Comparison of ENCODE assay signal across 8 cellular contexts in the genomic region with DNA sequence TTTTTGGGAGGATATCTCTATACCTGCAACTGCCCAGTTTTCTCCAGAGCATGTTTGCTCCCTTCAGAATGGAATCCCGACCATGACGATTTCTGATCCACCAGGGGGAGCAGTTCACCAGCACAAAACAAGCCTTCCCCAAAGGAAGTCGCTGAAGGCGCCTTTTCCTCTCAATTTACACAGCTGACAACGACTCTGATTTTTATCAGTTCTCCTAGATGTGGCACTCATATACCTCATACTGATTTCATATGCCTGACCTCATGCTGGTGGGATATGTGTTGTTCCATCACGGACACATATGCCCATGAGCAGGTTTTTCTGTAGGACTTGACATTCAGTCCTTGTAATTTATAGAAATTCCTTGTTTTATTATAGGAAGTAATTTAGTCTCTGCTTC.
DNase-seq lines count a peak whose midpoint lies in the region; ATAC-seq, FAIRE-seq and TF ChIP-seq lines count a peak whose summit lies in the region.
"Had no signal": no experiment of that assay in that cellular context is flagged by ENCODE, and none has a peak within 500 bp of the region (broad histone marks: within the 10 kb centered on the region; RNA-seq: fewer than 3 reads in every experiment).

No MANE protein-coding gene starts in this region.

- H2BK20ac ChIP-seq in H1 (ENCODE audit: low read length) = no peak overlapping the region

- TF ChIP-seq POLR2A in GM12891 (IDR thresholded peaks at IDR 0.05; ENCODE audit: low read depth, low read length) = no peak
- no peak for TF ChIP-seq POLR2A in H1 (IDR thresholded peaks at IDR 0.05; ENCODE audit: control extremely low read depth in 1 of 2, low read depth in 2 of 2, low read length in 2 of 2)

- DNase-seq in GM12891 (ENCODE audit: insufficient read length, low spot score) = peak; percentile 5
- peak; percentile 30 for DNase-seq in NCI-H524 treated with DMSO at 0.1 percent for 48 hours (lab: John Stamatoyannopoulos, UW)
- peak; percentile 53 for DNase-seq in activated CD4-positive, alpha-beta memory T cell treated with anti-CD3 and anti-CD28 coated beads for 36 hours
- DNase-seq in H1 (ENCODE audit: low read depth in 1 of 2, low spot score in 2 of 2) = peak; percentile 7 to 61
- peak; percentile 58 for DNase-seq in stimulated activated CD8-positive, alpha-beta memory T cell treated with anti-CD3 and anti-CD28 coated beads, Interleukin-4, amount 100 ng/mL, for 48 hours
- DNase-seq: naive B cell had no signal

- no peak overlapping the region for H2BK12ac ChIP-seq in H1 (ENCODE audit: low read depth, low read length)

- no peak overlapping the region for H2BK5ac ChIP-seq in H1 (ENCODE audit: low read depth, low read length)

- ATAC-seq in HG03066 (IDR thresholded peaks at IDR 0.05; ENCODE audit: low read depth, unreplicated experiment) = peak; percentile 83

- no peak overlapping the region for H4K5ac ChIP-seq in H1 (ENCODE audit: insufficient read length, low read depth, low read length)

- WGBS in H1 (ENCODE audit: extremely low coverage in 1 of 2, insufficient coverage in 1 of 2, insufficient read length in 1 of 2, insufficient replicate concordance in 2 of 2, low coverage in 1 of 2, low lambda C conversion rate in 2 of 2, missing lambda C conversion rate in 1 of 2), 2 experiments = 16% methylated on average over 6 of the region's 6 CpGs; no CpG with 5 or more reads in 1 of the 2 experiments
- 0% methylated on average over 4 to 5 of the region's 6 CpGs for WGBS in mesodermal cell (ENCODE audit: insufficient coverage in 2 of 2), 2 experiments

- H2AK5ac ChIP-seq in H1 (ENCODE audit: low read depth, low read length) = no peak overlapping the region

- H2AFZ ChIP-seq in H1 (ENCODE audit: low read length) = no peak overlapping the region

- H3K9me3 ChIP-seq in H1 (ENCODE audit: insufficient read depth in 2 of 2, low read depth in 1 of 2, low read length in 1 of 2) (no peaks in the 10 kb centered on the region), mesodermal cell (ENCODE audit: control insufficient read depth, low read length) (no peaks in the 10 kb centered on the region)

- no peak for TF ChIP-seq EP300 in H1 (IDR thresholded peaks at IDR 0.05; ENCODE audit: borderline replicate concordance in 1 of 2, low read depth in 2 of 2, low read length in 2 of 2)

- POLR2A ChIA-PET in activated CD4-positive, alpha-beta memory T cell treated with anti-CD3 and anti-CD28 coated beads for 36 hours (lab: Charles Lee) = no interaction called here
- POLR2A ChIA-PET in H1 (lab: Charles Lee; ENCODE audit: partially characterized antibody) = no interaction called here

- CTCF ChIA-PET in activated CD4-positive, alpha-beta memory T cell treated with anti-CD3 and anti-CD28 coated beads for 36 hours (lab: Charles Lee) = interaction anchor here (0.7 to 1.7 kb wide), 7 partner anchors 8 to 1979 kb away, joined by 3 to 7 read pairs (median 3); no protein-coding TSS in a partner anchor
- CTCF ChIA-PET in H1 (lab: Charles Lee; ENCODE audit: partially characterized antibody) = interaction anchor here (0.7 to 5.4 kb wide), 39 partner anchors 8 to 1100 kb away, joined by 3 to 29 read pairs (median 4); no protein-coding TSS in a partner anchor

- no peak overlapping the region for H3K23ac ChIP-seq in H1 (ENCODE audit: insufficient read length)

- H3K4me1 Mint-ChIP-seq in activated CD4-positive, alpha-beta memory T cell treated with anti-CD3 and anti-CD28 coated beads for 36 hours (ENCODE audit: low read depth) = no peaks in the 10 kb centered on the region
- H3K4me1 Mint-ChIP-seq: naive B cell had no signal

- no peak overlapping the region for H3K18ac ChIP-seq in H1 (ENCODE audit: extremely low read depth, low read length)

- H3K4me2 ChIP-seq in H1 (ENCODE audit: insufficient read depth in 1 of 2, low read depth in 2 of 2, low read length in 2 of 2) = no peak overlapping the region

- H3K9ac ChIP-seq in H1 (replicated peaks in 1 of 4; ENCODE audit: extremely low read depth in 1 of 4, low read depth in 3 of 4, low read length in 3 of 4) = no peak overlapping the region

- H3K14ac ChIP-seq in H1 (ENCODE audit: insufficient read length) = no peak overlapping the region

- peaks cover 0 to 1% (median 0%) of the 10 kb centered on the region in 4 experiments; a peak in 1 of 7 replicates for H3K27me3 ChIP-seq in H1 (replicated peaks in 1 of 4; ENCODE audit: control insufficient read depth in 3 of 4, extremely low read depth in 1 of 4, insufficient read depth in 3 of 4, low read length in 3 of 4)

- H3K27ac ChIP-seq in H1 (ENCODE audit: low read depth, low read length) (no peak overlapping the region), mesodermal cell (ENCODE audit: low read depth, low read length, severe bottlenecking) (peak overlapping the region; percentile 17)

- H3K56ac ChIP-seq in H1 (replicated peaks; ENCODE audit: insufficient read length, low read depth, low read length) = no peak overlapping the region

- H3K4me3 ChIP-seq in H1 (ENCODE audit: extremely low read depth in 1 of 4, insufficient read depth in 2 of 4, low read depth in 3 of 4, low read length in 4 of 4) (no peak overlapping the region), mesodermal cell (ENCODE audit: extremely low read depth, insufficient read depth, low read length, poor library complexity, severe bottlenecking) (no peak overlapping the region)

- intact Hi-C loops in activated CD4-positive, alpha-beta memory T cell treated with anti-CD3 and anti-CD28 coated beads for 36 hours (cut with micrococcal nuclease) = loop anchor here (1.0 to 10.0 kb wide), 2 partner anchors 33 to 1085 kb away; no protein-coding TSS in a partner anchor

- H2BK120ac ChIP-seq in H1 (replicated peaks; ENCODE audit: low read depth, low read length) = no peak overlapping the region

- H3K23me2 ChIP-seq in H1 (ENCODE audit: low read depth, low read length) = no peaks in the 10 kb centered on the region

- H3K79me1 ChIP-seq in H1 (ENCODE audit: low read depth, low read length) = no peaks in the 10 kb centered on the region

- no peak overlapping the region for H2BK15ac ChIP-seq in H1 (ENCODE audit: low read length)

- peak; percentile 59 to 77 (median 74) for TF ChIP-seq CTCF in H1 (IDR thresholded peaks at IDR 0.05; ENCODE audit: control extremely low read depth in 1 of 3, insufficient read depth in 1 of 3, low read depth in 1 of 3, low read length in 3 of 3)

- H3K27me3 Mint-ChIP-seq in activated CD4-positive, alpha-beta memory T cell treated with anti-CD3 and anti-CD28 coated beads for 36 hours = peaks cover 11% of the 10 kb centered on the region

- no peaks in the 10 kb centered on the region for H3K36me3 Mint-ChIP-seq in activated CD4-positive, alpha-beta memory T cell treated with anti-CD3 and anti-CD28 coated beads for 36 hours
- H3K36me3 Mint-ChIP-seq: naive B cell had no signal

- H4K91ac ChIP-seq in H1 (replicated peaks; ENCODE audit: insufficient read length, low read length) = no peak overlapping the region

- H3K4me1 ChIP-seq in H1 (replicated peaks in 1 of 4; ENCODE audit: control insufficient read depth in 3 of 4, insufficient read depth in 4 of 4, low read length in 3 of 4) = peaks cover 0 to 6% (median 0%) of the 10 kb centered on the region in 4 experiments; a peak in 2 of 7 replicates
- peaks cover 16% of the 10 kb centered on the region for H3K4me1 ChIP-seq in mesodermal cell (ENCODE audit: control insufficient read depth, insufficient read depth, low read length, poor library complexity, severe bottlenecking)

- no peak overlapping the region for H3K4me3 Mint-ChIP-seq in activated CD4-positive, alpha-beta memory T cell treated with anti-CD3 and anti-CD28 coated beads for 36 hours
- H3K4me3 Mint-ChIP-seq: naive B cell had no signal

- H4K8ac ChIP-seq in H1 (ENCODE audit: extremely low read depth, insufficient read depth, low read length) = no peak overlapping the region

- H3K79me2 ChIP-seq in H1 (ENCODE audit: control insufficient read depth in 1 of 2, insufficient read depth in 2 of 2, low read length in 2 of 2) = no peaks in the 10 kb centered on the region

- H4K20me1 ChIP-seq in H1 (replicated peaks in 1 of 2; ENCODE audit: control insufficient read depth in 1 of 2, insufficient read depth in 2 of 2, low read length in 2 of 2) = no peaks in the 10 kb centered on the region

- FAIRE-seq in GM12891 (lab: Jason Lieb, UNC) (peak; percentile 95), H1 (lab: Jason Lieb, UNC) (peak; percentile 98)

- peak; percentile 94 to 96 for TF ChIP-seq RAD21 in H1 (IDR thresholded peaks at IDR 0.05 in 1 of 2, conservative IDR thresholded peaks at IDR 0.05 in 1 of 2; ENCODE audit: low read depth in 2 of 2, low read length in 2 of 2)

- no peaks in the 10 kb centered on the region for H3K9me3 Mint-ChIP-seq in activated CD4-positive, alpha-beta memory T cell treated with anti-CD3 and anti-CD28 coated beads for 36 hours
- H3K9me3 Mint-ChIP-seq: naive B cell had no signal

- no peak overlapping the region for H3K27ac Mint-ChIP-seq in activated CD4-positive, alpha-beta memory T cell treated with anti-CD3 and anti-CD28 coated beads for 36 hours
- H3K27ac Mint-ChIP-seq: naive B cell had no signal

- H3K36me3 ChIP-seq in H1 (ENCODE audit: control insufficient read depth in 2 of 4, insufficient read depth in 4 of 4, low read length in 3 of 4) = no peaks in the 10 kb centered on the region
- no peaks in the 10 kb centered on the region for H3K36me3 ChIP-seq in mesodermal cell (ENCODE audit: control insufficient read depth, insufficient read depth, low read length)

- no peak overlapping the region for H3K4ac ChIP-seq in H1 (replicated peaks; ENCODE audit: insufficient read length, low read depth, low read length)

TF ChIP-seq in GM12891, 5 proteins besides CTCF, POLR2A, EP300 and RAD21:
- TF ChIP-seq SPI1 (IDR thresholded peaks at IDR 0.05; ENCODE audit: low read depth, low read length) (0 out of 2 replicates have a peak, but pooled peaks have one; percentile 6), TAF1 (IDR thresholded peaks at IDR 0.05; ENCODE audit: low read depth, low read length) (no peak)

TF ChIP-seq in H1, 55 proteins besides CTCF, POLR2A, EP300 and RAD21:
- TF ChIP-seq TEAD4 (IDR thresholded peaks at IDR 0.05; ENCODE audit: low read depth, low read length) = 0 out of 2 replicates have a peak, but pooled peaks have one; percentile 23
- TF ChIP-seq CREB1 (IDR thresholded peaks at IDR 0.05) = peak; percentile 47; the same call in 1 of the 2 replicates
- TF ChIP-seq JUN (IDR thresholded peaks at IDR 0.05; ENCODE audit: low read depth, low read length) = no peak

Comparison
In these comparisons a context has a peak if more than half of its experiments do, and no peak if none do; other contexts are left out.
1. DNase-seq: peak in every context shown above with its lines; median percentile 58 in stimulated activated CD8-positive, alpha-beta memory T cell treated with anti-CD3 and anti-CD28 coated beads, Interleukin-4, amount 100 ng/mL, for 48 hours; 53 in activated CD4-positive, alpha-beta memory T cell treated with anti-CD3 and anti-CD28 coated beads for 36 hours; 34 in H1; 30 in NCI-H524 treated with DMSO at 0.1 percent for 48 hours; 5 in GM12891.